ENCODE assay signal across 8 cellular contexts in the genomic region with DNA sequence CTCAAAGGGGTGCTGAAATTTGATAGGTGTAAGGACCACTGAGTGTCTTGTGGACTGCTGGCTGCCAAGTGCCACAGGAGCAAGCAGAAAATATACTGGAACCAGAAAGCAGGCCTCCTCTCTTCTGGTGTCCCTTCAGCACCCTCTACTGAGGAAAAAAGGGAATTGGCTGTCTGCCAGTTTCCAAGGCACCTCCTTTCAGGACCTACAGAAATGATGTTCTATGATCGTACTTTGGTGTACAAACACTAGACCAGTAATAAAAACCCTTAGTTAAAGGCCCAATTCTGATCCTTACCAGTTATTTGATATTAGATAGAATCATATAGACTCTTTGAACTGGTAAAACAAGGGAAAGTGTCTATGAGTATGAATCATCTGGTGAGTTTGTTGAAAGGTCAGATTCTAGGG. TPM values are rescaled to one million over a fixed set of nuclear protein-coding genes. Genes with fewer than 3 reads are reported as not detected.
DNase-seq lines count a peak whose midpoint lies in the region; FAIRE-seq and TF ChIP-seq lines count a peak whose summit lies in the region.

No MANE protein-coding gene starts in this region.

- H2AFZ ChIP-seq in mammary epithelial cell (ENCODE audit: low read depth, low read length) (no peak overlapping the region), keratinocyte (ENCODE audit: control insufficient read depth, low read length) (no peak overlapping the region)

- POLR2A ChIA-PET in A673 (lab: Charles Lee; ENCODE audit: low non-redundant PET), result no interaction called here

- BruUV-seq in A673 (replicated peaks; lab: Mats Ljungman, UMichigan) (no TSS peak), mammary epithelial cell (replicated peaks; lab: Mats Ljungman, UMichigan) (no TSS peak)

- FAIRE-seq in keratinocyte (lab: Jason Lieb, UNC), result no peak

- intact Hi-C loops in A673 (cut with micrococcal nuclease; ENCODE audit: unreplicated experiment) (loop anchor here (5.0 kb wide), 1 partner anchor 220 kb away; a partner anchor contains a TSS), mammary epithelial cell (cut with micrococcal nuclease) (no loop called here), posterior vena cava (cut with DNase I) (no loop called here)

- H3K79me2 ChIP-seq in mammary epithelial cell (ENCODE audit: insufficient read depth, low read length), result peaks cover 44% of the 10 kb centered on the region
- H3K79me2 ChIP-seq in keratinocyte (ENCODE audit: control insufficient read depth, insufficient read depth, low read length), result peaks cover 2% of the 10 kb centered on the region

- H3K27me3 ChIP-seq in A673 (replicated peaks; ENCODE audit: insufficient read depth, low read depth, low read length, poor library complexity) (no peaks in the 10 kb centered on the region), mammary epithelial cell (ENCODE audit: insufficient read depth, low read length) (no peaks in the 10 kb centered on the region), keratinocyte (ENCODE audit: control insufficient read depth, extremely low read depth, insufficient read depth, low read length) (no peaks in the 10 kb centered on the region)

- dilution Hi-C loops in mammary epithelial cell (cut with HindIII; ENCODE audit: low sequenced_read_pairs) (no loop called here), keratinocyte (cut with MboI; ENCODE audit: extremely low pct_ligation_motif_present, low sequenced_read_pairs) (no loop called here)

- TF ChIP-seq CTCF in A673 (conservative IDR thresholded peaks at IDR 0.05; ENCODE audit: low read depth, low read length) (peak; percentile 61), GM12872 (IDR thresholded peaks at IDR 0.05; ENCODE audit: insufficient read depth, low read depth, low read length) (peak; percentile 62), mammary epithelial cell (conservative IDR thresholded peaks at IDR 0.05 in 1 of 2, IDR thresholded peaks at IDR 0.05 in 1 of 2; ENCODE audit: extremely low read depth in 1 of 2, insufficient read depth in 1 of 2, low read depth in 1 of 2, low read length in 2 of 2) (peak; percentile 35 to 62), keratinocyte (optimal IDR thresholded peaks at IDR 0.05 in 1 of 3, IDR thresholded peaks at IDR 0.05 in 1 of 3, conservative IDR thresholded peaks at IDR 0.05 in 1 of 3; ENCODE audit: extremely low read depth in 1 of 3, insufficient read depth in 2 of 3, low read length in 3 of 3) (peak; percentile 45 to 59 (median 51))

- peak overlapping the region; percentile 28 for H3K4me2 ChIP-seq in mammary epithelial cell (ENCODE audit: insufficient read depth, low read depth, low read length)
- H3K4me2 ChIP-seq in keratinocyte (ENCODE audit: control insufficient read depth, extremely low read depth, insufficient read depth, low read depth, low read length), result no peak overlapping the region

- no peak overlapping the region for H3K9ac ChIP-seq in mammary epithelial cell (ENCODE audit: insufficient read depth, low read length)
- H3K9ac ChIP-seq in keratinocyte (ENCODE audit: control insufficient read depth, extremely low read depth, insufficient read depth, low read length), result no peak overlapping the region

- H3K4me3 ChIP-seq in A673 (ENCODE audit: low read depth, low read length, poor library complexity, severe bottlenecking), result no peak overlapping the region
- H3K4me3 ChIP-seq in mammary epithelial cell (replicated peaks in 1 of 3; ENCODE audit: insufficient read depth in 1 of 3, low read depth in 2 of 3, low read length in 3 of 3), result no peak overlapping the region
- H3K4me3 ChIP-seq in keratinocyte (ENCODE audit: control insufficient read depth in 2 of 3, extremely low read depth in 1 of 3, insufficient read depth in 2 of 3, low read depth in 1 of 3, low read length in 3 of 3), result no peak overlapping the region

- H3K9me1 ChIP-seq in keratinocyte (ENCODE audit: control insufficient read depth, extremely low read depth, insufficient read depth, low read length), result no peaks in the 10 kb centered on the region

- peak; percentile 90 for DNase-seq in A673 (ENCODE audit: low spot score)
- DNase-seq in NCI-H1436 treated with DMSO at 0.1 percent for 48 hours (lab: John Stamatoyannopoulos, UW), result peak; percentile 43
- DNase-seq in SW480 (ENCODE audit: low spot score), result peak; percentile 65
- peak; percentile 59 for DNase-seq in mammary epithelial cell
- DNase-seq in keratinocyte (ENCODE audit: low read depth, low spot score), result peak; percentile 48
- peak; percentile 18 to 47 for DNase-seq in stimulated activated CD4-positive, alpha-beta T cell treated with anti-CD3 and anti-CD28 coated beads, Interleukin-2, amount 100 ng/mL, for 48 hours
- no peak for DNase-seq in posterior vena cava (ENCODE audit: low spot score)

- H3K9me3 ChIP-seq in A673 (ENCODE audit: low read depth, low read length, poor library complexity, severe bottlenecking) (no peaks in the 10 kb centered on the region), mammary epithelial cell (replicated peaks; ENCODE audit: insufficient read depth, low read length) (no peaks in the 10 kb centered on the region), keratinocyte (ENCODE audit: control insufficient read depth, low read depth, low read length) (no peaks in the 10 kb centered on the region)

- CTCF ChIA-PET in A673 (lab: Charles Lee) (no interaction called here), mammary epithelial cell (lab: Charles Lee; ENCODE audit: low non-redundant PET) (no interaction called here)

- peaks cover 7% of the 10 kb centered on the region for H3K4me1 ChIP-seq in A673 (ENCODE audit: insufficient read depth, low read length, poor library complexity, severe bottlenecking)
- peaks cover 8% of the 10 kb centered on the region for H3K4me1 ChIP-seq in mammary epithelial cell (ENCODE audit: insufficient read depth, low read length)
- no peaks in the 10 kb centered on the region for H3K4me1 ChIP-seq in keratinocyte (ENCODE audit: control insufficient read depth, extremely low read depth, insufficient read depth, low read length)

- in situ Hi-C loops in mammary epithelial cell (cut with MboI; ENCODE audit: low sequenced_read_pairs in 2 of 2), result loop anchor here in 1 of 2 donors (25.0 kb wide), 1 partner anchor 180 kb away; no protein-coding TSS in a partner anchor

- WGBS in mammary epithelial cell (ENCODE audit: low coverage, missing lambda C conversion rate), result 67% methylated on average over 1 of the region's 1 CpG

- H3K27ac ChIP-seq in A673 (ENCODE audit: low read depth, low read length, poor library complexity, severe bottlenecking) (no peak overlapping the region), mammary epithelial cell (ENCODE audit: insufficient read depth, low read depth, low read length) (no peak overlapping the region), keratinocyte (ENCODE audit: control insufficient read depth, insufficient read depth, low read length) (no peak overlapping the region)

- H4K20me1 ChIP-seq in mammary epithelial cell (ENCODE audit: insufficient read depth, low read length) (no peaks in the 10 kb centered on the region), keratinocyte (ENCODE audit: control insufficient read depth, extremely low read depth, insufficient read depth, low read length) (no peaks in the 10 kb centered on the region)

- H3K36me3 ChIP-seq in A673 (ENCODE audit: insufficient read depth, low read length, poor library complexity, severe bottlenecking) (no peaks in the 10 kb centered on the region), mammary epithelial cell (ENCODE audit: insufficient read depth, low read length) (no peaks in the 10 kb centered on the region), keratinocyte (ENCODE audit: control insufficient read depth in 2 of 2, extremely low read depth in 1 of 2, insufficient read depth in 2 of 2, low read length in 2 of 2) (no peaks in the 10 kb centered on the region)

RNA-seq across cellular contexts. Expression of a gene that starts 35.8 kb away (rescaled TPM):
- total RNA-seq in A673 (2021) (14.4 and 23.4 TPM in 2 replicates), mammary epithelial cell (10 to 100 TPM; 20.1 to 36.3 TPM), posterior vena cava (10 to 100 TPM; 22.5 to 23.6 TPM)
- polyA plus RNA-seq in mammary epithelial cell (3.7 TPM), keratinocyte (6.7 to 13.9 TPM (median 11.8 TPM) in 3 replicates)
- polyA minus RNA-seq in mammary epithelial cell (8.1 TPM), keratinocyte (22.0 to 88.7 TPM (median 52.7 TPM) in 3 replicates)
- 21.4 TPM for polyA plus RNA-seq in keratinocyte (2011; ENCODE audit: low read depth)
- polyA plus RNA-seq in keratinocyte (2011; cell fraction: cytosol; rRNA removed), result 10.1 and 11.0 TPM in 2 replicates
- 26.1 and 28.1 TPM in 2 replicates for polyA plus RNA-seq in keratinocyte (2011; cell fraction: nucleus; rRNA removed)
- polyA plus RNA-seq in keratinocyte (2012; ENCODE audit: low replicate concordance), result 8.8 and 15.5 TPM in 2 replicates
- 23.4 TPM for polyA minus RNA-seq in keratinocyte (2011; cell fraction: cytosol; rRNA and poly(A)+ RNA removed)
- polyA minus RNA-seq in keratinocyte (2011; cell fraction: nucleus; rRNA and poly(A)+ RNA removed), result 63.1 and 122 TPM in 2 replicates

RNA-seq across cellular contexts. Expression of a gene that starts 41.8 kb away (rescaled TPM):
- total RNA-seq in A673 (2021) (17.1 and 17.8 TPM in 2 replicates), mammary epithelial cell (1 to 10 TPM; 9.3 to 9.5 TPM), posterior vena cava (10 to 100 TPM in 1 of 2 donors, 1 to 10 TPM in 1; 9.1 to 11.5 TPM)
- polyA plus RNA-seq in mammary epithelial cell (4.6 TPM), keratinocyte (2.3 to 2.9 TPM (median 2.6 TPM) in 3 replicates)
- polyA minus RNA-seq in mammary epithelial cell (9.8 TPM), keratinocyte (0.79 to 5.0 TPM (median 4.2 TPM) in 3 replicates)
- 4.6 TPM for polyA plus RNA-seq in keratinocyte (2011; ENCODE audit: low read depth)
- 1.7 and 2.2 TPM in 2 replicates for polyA plus RNA-seq in keratinocyte (2011; cell fraction: cytosol; rRNA removed)
- 2.7 and 3.7 TPM in 2 replicates for polyA plus RNA-seq in keratinocyte (2011; cell fraction: nucleus; rRNA removed)
- polyA plus RNA-seq in keratinocyte (2012; ENCODE audit: low replicate concordance), result 2.1 and 7.1 TPM in 2 replicates
- 4.0 TPM for polyA minus RNA-seq in keratinocyte (2011; cell fraction: cytosol; rRNA and poly(A)+ RNA removed)
- polyA minus RNA-seq in keratinocyte (2011; cell fraction: nucleus; rRNA and poly(A)+ RNA removed), result 1.7 and 2.2 TPM in 2 replicates
